ENCODE assay signal across 10 cellular contexts in the genomic region with DNA sequence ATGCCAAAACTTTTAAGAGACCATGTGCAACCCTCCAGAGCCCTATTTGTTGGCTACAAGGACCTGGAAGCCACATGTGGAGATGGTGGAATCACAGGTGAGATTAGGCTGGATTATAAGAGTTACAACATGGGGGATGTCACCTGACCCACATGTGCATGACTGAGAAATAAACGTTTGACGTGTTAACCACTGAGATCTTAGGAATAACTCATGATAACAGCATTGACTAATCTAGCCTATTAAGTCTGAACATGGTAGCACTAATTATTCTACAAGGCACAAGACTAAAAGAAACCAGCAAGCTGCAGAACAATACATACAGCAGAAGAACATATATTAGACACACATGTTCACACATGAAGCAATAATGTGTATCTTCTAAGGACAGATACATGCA.
"Had no signal": no experiment of that assay in that cellular context is flagged by ENCODE, and none has a peak within 500 bp of the region (broad histone marks: within the 10 kb centered on the region; RNA-seq: fewer than 3 reads in every experiment).

No MANE protein-coding gene starts in this region.

- H3K27ac ChIP-seq: HL-60 had no signal

- ATAC-seq: GM23338, HepG2, K562 had no signal

- H3K9me3 Mint-ChIP-seq: GM23338, H9 had no signal

- H3K4me3 Mint-ChIP-seq: GM23338, H9 had no signal

- FAIRE-seq: H1, H54, HepG2, K562 had no signal

- H3K27ac Mint-ChIP-seq: H9 had no signal

- DNase-seq: H9, HCEC 1CT, IMR-90, KG1 had no signal

- H3K4me3 ChIP-seq: GM23338, K562 had no signal
